26 cellular contexts compared by ENCODE assay signal in the genomic region with DNA sequence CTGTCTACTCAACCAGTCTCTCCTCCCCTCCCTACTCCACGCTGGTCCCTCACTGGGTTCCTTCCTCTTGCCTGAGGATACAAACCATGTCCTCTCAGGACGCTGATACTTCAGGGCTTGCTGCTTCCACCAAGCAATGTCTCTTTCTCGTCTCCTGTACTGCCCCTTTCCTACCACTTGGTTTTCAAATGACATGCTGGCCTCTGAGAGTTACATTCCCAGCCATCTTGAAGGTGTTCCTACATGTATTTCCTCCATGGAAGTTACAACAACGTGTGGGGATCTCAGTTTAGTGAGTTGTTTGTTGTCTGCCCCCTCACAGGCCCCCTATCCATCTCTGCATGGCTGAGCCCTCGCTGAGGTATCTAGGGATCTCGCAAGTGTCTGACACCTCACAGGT.
"Had no signal": no experiment of that assay in that cellular context is flagged by ENCODE, and none has a peak within 500 bp of the region (broad histone marks: within the 10 kb centered on the region; RNA-seq: fewer than 3 reads in every experiment).

No MANE protein-coding gene starts in this region.

- H3K4me1 ChIP-seq: colonic mucosa, esophagus muscularis mucosa, foreskin keratinocyte, gastroesophageal sphincter, heart left ventricle, lower lobe of right lung, parathyroid adenoma, suprapubic skin, vagina had no signal

- H3K4me2 ChIP-seq: hepatocyte, neural progenitor cell, smooth muscle cell had no signal

- H3K27ac ChIP-seq: colonic mucosa, esophagus muscularis mucosa, foreskin keratinocyte, gastroesophageal sphincter, heart left ventricle, hepatocyte, lower lobe of right lung, neural progenitor cell, parathyroid adenoma, suprapubic skin, vagina had no signal

- H3K79me2 ChIP-seq: hepatocyte, parathyroid adenoma had no signal

- H3K4me1 Mint-ChIP-seq: natural killer cell; stimulated activated naive CD8-positive, alpha-beta T cell treated with anti-CD3 and anti-CD28 coated beads, Interleukin-15, amount 100 ng/mL, for 72 hours had no signal

- H3K4me3 ChIP-seq: colonic mucosa, esophagus muscularis mucosa, gastroesophageal sphincter, heart left ventricle, hepatocyte, lower lobe of right lung, neural progenitor cell, smooth muscle cell, suprapubic skin, vagina had no signal

- ATAC-seq: foreskin keratinocyte; gastroesophageal sphincter; left cardiac atrium; left ventricle myocardium superior; lower lobe of right lung; natural killer cell; sciatic nerve; stimulated activated naive CD8-positive, alpha-beta T cell treated with anti-CD3 and anti-CD28 coated beads, Interleukin-15, amount 100 ng/mL, for 72 hours had no signal

- H3K9ac ChIP-seq: neural progenitor cell, parathyroid adenoma had no signal

- H3K36me3 Mint-ChIP-seq: natural killer cell, neural progenitor cell had no signal

- H2AFZ ChIP-seq: hepatocyte, neural progenitor cell, parathyroid adenoma had no signal

- H3K27me3 Mint-ChIP-seq: dendritic cell treated with granulocyte-macrophage colony-stimulating factor and Interleukin-4, amounts not matched to agents 40 ng/mL and 50 ng/mL, for 4 days had no signal

- H3K9me3 Mint-ChIP-seq: dendritic cell treated with granulocyte-macrophage colony-stimulating factor and Interleukin-4, amounts not matched to agents 40 ng/mL and 50 ng/mL, for 4 days; natural killer cell; neural progenitor cell; stimulated activated naive CD8-positive, alpha-beta T cell treated with anti-CD3 and anti-CD28 coated beads, Interleukin-15, amount 100 ng/mL, for 72 hours had no signal

- H3K4me3 Mint-ChIP-seq: dendritic cell treated with granulocyte-macrophage colony-stimulating factor and Interleukin-4, amounts not matched to agents 40 ng/mL and 50 ng/mL, for 4 days; natural killer cell; neural progenitor cell; stimulated activated naive CD8-positive, alpha-beta T cell treated with anti-CD3 and anti-CD28 coated beads, Interleukin-15, amount 100 ng/mL, for 72 hours had no signal

- H3K9me3 ChIP-seq: colonic mucosa, esophagus muscularis mucosa, gastroesophageal sphincter, heart left ventricle, lower lobe of right lung, suprapubic skin, vagina had no signal

- DNase-seq: colonic mucosa; effector CD8-positive, alpha-beta T cell; foreskin keratinocyte; heart left ventricle; left cardiac atrium; left ventricle myocardium superior; lower lobe of right lung; natural killer cell; stimulated activated CD4-positive, alpha-beta T cell treated with anti-CD3 and anti-CD28 coated beads, Interleukin-12 subunit alpha, Interleukin-12 subunit beta, amount 100 ng/mL, for 4 hours; stimulated activated CD4-positive, alpha-beta T cell treated with anti-CD3 and anti-CD28 coated beads, Interleukin-1b, Interleukin-23, amount 100 ng/mL, for 48 hours; stimulated activated CD4-positive, alpha-beta T cell treated with anti-CD3 and anti-CD28 coated beads, Interleukin-4, amount 100 ng/mL, for 1 hour; stimulated activated CD8-positive, alpha-beta memory T cell treated with anti-CD3 and anti-CD28 coated beads, Interleukin-4, amount 100 ng/mL, for 48 hours; stimulated activated naive CD4-positive, alpha-beta T cell; stimulated activated naive CD8-positive, alpha-beta T cell treated with anti-CD3 and anti-CD28 coated beads, Interleukin-15, amount 100 ng/mL, for 72 hours; trophoblast cell had no signal

- H3K36me3 ChIP-seq: colonic mucosa, esophagus muscularis mucosa, gastroesophageal sphincter, heart left ventricle, lower lobe of right lung, neural progenitor cell, suprapubic skin, vagina had no signal

- H3K27ac Mint-ChIP-seq: dendritic cell treated with granulocyte-macrophage colony-stimulating factor and Interleukin-4, amounts not matched to agents 40 ng/mL and 50 ng/mL, for 4 days; natural killer cell; neural progenitor cell; progenitor cell of endocrine pancreas had no signal

- H3K27me3 ChIP-seq: colonic mucosa, esophagus muscularis mucosa, foreskin keratinocyte, hepatocyte, neural progenitor cell, vagina had no signal
